Comparison of ENCODE assay signal across 9 cellular contexts in the genomic region with DNA sequence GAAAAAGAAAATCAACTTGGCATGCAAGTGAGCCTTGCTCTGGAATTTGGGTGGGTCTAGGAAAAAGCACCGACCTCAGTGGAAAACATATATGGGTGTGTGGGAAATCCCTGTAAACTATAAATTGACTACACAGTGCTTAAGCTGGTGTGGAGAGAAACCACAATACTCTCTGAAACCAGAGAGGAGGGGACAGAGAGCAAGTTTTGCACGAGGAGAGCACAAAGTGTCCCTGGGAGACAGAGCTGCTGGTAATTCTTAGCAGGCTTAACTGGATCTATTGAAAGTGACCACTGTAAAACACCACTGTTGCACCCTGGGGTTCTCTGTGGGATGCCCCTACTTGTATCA. TPM values are rescaled to one million over a fixed set of nuclear protein-coding genes. Genes with fewer than 3 reads are reported as not detected.
DNase-seq lines count a peak whose midpoint lies in the region; ATAC-seq and TF ChIP-seq lines count a peak whose summit lies in the region.
"Had no signal": no experiment of that assay in that cellular context is flagged by ENCODE, and none has a peak within 500 bp of the region (broad histone marks: within the 10 kb centered on the region; RNA-seq: fewer than 3 reads in every experiment).

No MANE protein-coding gene starts in this region.

- H3K36me3 ChIP-seq in aorta (ENCODE audit: control insufficient read depth in 1 of 2, insufficient read depth in 2 of 2, low read length in 1 of 2), result no peaks in the 10 kb centered on the region

- H3K27ac ChIP-seq in epithelial cell of prostate (peak overlapping the region; percentile 87), substantia nigra (ENCODE audit: low read depth, low read length, poor library complexity, severe bottlenecking) (no peak overlapping the region), aorta (ENCODE audit: low read depth in 1 of 2, low read length in 2 of 2) (no peak overlapping the region)
- H3K27ac ChIP-seq: parathyroid adenoma had no signal

- intact Hi-C loops in aorta (cut with DNase I), result no loop called here

- peak; percentile 87 for DNase-seq in GM12865 (ENCODE audit: low read depth)
- DNase-seq in epithelial cell of prostate (ENCODE audit: low read depth, low spot score), result no peak
- no peak for DNase-seq in activated effector memory CD4-positive, alpha-beta T cell treated with Interleukin-2 at 50 U/mL for 16 hours
- DNase-seq in substantia nigra (lab: John Stamatoyannopoulos, UW), result no peak
- DNase-seq in DMS153 treated with DMSO at 0.1 percent for 48 hours (lab: John Stamatoyannopoulos, UW; ENCODE audit: unreplicated experiment), result no peak
- no peak for DNase-seq in aorta

- peaks cover 2 to 8% of the 10 kb centered on the region in 2 donors for H3K4me1 ChIP-seq in aorta (ENCODE audit: control insufficient read depth in 1 of 2, insufficient read depth in 2 of 2, low read length in 2 of 2)
- H3K4me1 ChIP-seq: parathyroid adenoma had no signal

- TF ChIP-seq CTCF in GM12865 (IDR thresholded peaks at IDR 0.05; ENCODE audit: insufficient read depth, low read depth, low read length, missing control alignments), result no peak

- no peaks in the 10 kb centered on the region for H3K27me3 ChIP-seq in aorta (ENCODE audit: control insufficient read depth in 1 of 2, insufficient read depth in 2 of 2, low read length in 1 of 2)

- H3K4me3 ChIP-seq in GM12865 (ENCODE audit: low read depth, low read length) (peak overlapping the region; percentile 44), aorta (ENCODE audit: low read length in 2 of 2) (no peak overlapping the region)

- H3K9me3 ChIP-seq in aorta (ENCODE audit: control insufficient read depth, low read length), result no peaks in the 10 kb centered on the region

- 4 to 12% methylated on average over 2 of the region's 2 CpGs for WGBS in aorta, 2 donors

- peak; percentile 82 for ATAC-seq in GM19455 (IDR thresholded peaks at IDR 0.05; ENCODE audit: unreplicated experiment)
- ATAC-seq in HG03045 (IDR thresholded peaks at IDR 0.05; ENCODE audit: unreplicated experiment), result peak; percentile 85
- no peak for ATAC-seq in aorta (ENCODE audit: low FRiP score)

RNA-seq across cellular contexts. Expression of a gene that starts 12.8 kb away (rescaled TPM):
- 1 to 10 TPM; 2.7 TPM for total RNA-seq in aorta
- polyA plus RNA-seq in aorta, result under 1 TPM; 0.05 to 0.25 TPM
